15 cellular contexts compared by ENCODE assay signal in the genomic region with DNA sequence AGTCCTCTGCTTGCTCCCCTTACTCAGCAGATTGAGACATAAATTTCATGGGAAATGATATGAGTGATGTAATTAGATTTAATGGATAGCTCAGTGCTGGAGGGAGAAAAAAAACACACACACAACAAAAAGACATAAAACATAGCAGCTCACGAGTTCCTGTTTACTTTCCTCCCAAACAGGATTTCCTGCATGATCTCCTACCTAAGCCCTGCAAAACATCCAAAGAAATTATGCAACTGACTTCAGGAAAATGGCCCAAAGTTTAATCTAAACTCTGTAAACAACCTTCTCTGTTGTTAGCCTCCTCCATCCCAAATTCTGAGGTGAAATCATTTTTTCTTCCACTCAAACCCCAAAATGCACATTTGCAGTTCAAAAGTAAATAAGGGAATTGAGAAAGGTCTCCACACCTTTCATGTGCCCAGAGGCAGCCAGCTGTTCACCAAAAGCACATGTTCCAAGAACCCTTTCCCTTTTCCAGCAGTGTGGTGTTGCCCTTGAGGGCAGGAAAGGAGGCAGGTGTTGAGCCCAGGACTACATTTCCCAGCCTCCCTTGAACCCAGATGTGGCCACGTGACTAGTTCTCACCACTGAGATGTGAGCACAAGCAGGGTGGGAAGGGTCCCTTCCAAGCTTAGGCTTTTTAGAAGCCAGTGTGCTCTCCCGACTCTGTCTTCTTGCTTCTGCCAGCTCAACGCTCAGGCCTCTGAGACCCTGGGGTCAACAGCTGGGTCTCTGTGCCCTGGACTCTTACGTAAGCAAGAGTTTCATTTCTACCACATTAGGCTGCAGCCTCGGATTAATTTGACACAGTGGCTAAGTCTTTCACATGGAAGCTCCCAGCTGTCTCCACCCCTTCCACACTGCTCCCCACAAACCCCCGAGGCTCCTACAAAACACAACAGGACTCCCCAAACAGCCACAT.
DNase-seq lines count a peak whose midpoint lies in the region; ATAC-seq and TF ChIP-seq lines count a peak whose summit lies in the region.
"Had no signal": no experiment of that assay in that cellular context is flagged by ENCODE, and none has a peak within 500 bp of the region (broad histone marks: within the 10 kb centered on the region; RNA-seq: fewer than 3 reads in every experiment).

No MANE protein-coding gene starts in this region.

- H3K4me1 Mint-ChIP-seq in brain (peaks cover 34% of the 10 kb centered on the region), nephron (peaks cover 5% of the 10 kb centered on the region)
- H3K4me1 Mint-ChIP-seq: activated T-helper 17 cell treated with anti-CD3 and anti-CD28 coated beads, Interleukin-2, amount 50 U/mL, for 72 hours had no signal

- no peak overlapping the region for H3K4me3 ChIP-seq in Jurkat, Clone E6-1 (ENCODE audit: low read length)
- H3K4me3 ChIP-seq in hepatocyte = no peak overlapping the region
- H3K4me3 ChIP-seq: ascending aorta had no signal

- H3K27me3 Mint-ChIP-seq in brain (peaks cover 4% of the 10 kb centered on the region), nephron (ENCODE audit: low read depth) (peaks cover 5% of the 10 kb centered on the region)
- H3K27me3 Mint-ChIP-seq: activated T-helper 17 cell treated with anti-CD3 and anti-CD28 coated beads, Interleukin-2, amount 50 U/mL, for 72 hours had no signal

- H2AFZ ChIP-seq in hepatocyte = no peak overlapping the region

- H3K36me3 ChIP-seq in hepatocyte (replicated peaks; ENCODE audit: insufficient read depth, low read depth) = no peaks in the 10 kb centered on the region
- H3K36me3 ChIP-seq: ascending aorta had no signal

- no peaks in the 10 kb centered on the region for H3K79me2 ChIP-seq in hepatocyte

- H3K27ac ChIP-seq in hepatocyte = no peak overlapping the region
- H3K27ac ChIP-seq: ascending aorta had no signal

- ATAC-seq in esophagus mucosa (no peak), HG02885 (IDR thresholded peaks at IDR 0.05; ENCODE audit: poor library complexity, unreplicated experiment) (no peak)
- ATAC-seq: activated T-helper 17 cell treated with anti-CD3 and anti-CD28 coated beads, Interleukin-2, amount 50 U/mL, for 72 hours had no signal

- no peak for TF ChIP-seq CTCF in brain (conservative IDR thresholded peaks at IDR 0.05)
- no peak for TF ChIP-seq CTCF in nephron (IDR thresholded peaks at IDR 0.05; ENCODE audit: unreplicated experiment in 3 of 3)
- TF ChIP-seq CTCF in hepatocyte (IDR thresholded peaks at IDR 0.05; ENCODE audit: poor library complexity) = no peak

- no peak overlapping the region for H3K4me2 ChIP-seq in hepatocyte

- WGBS in hepatocyte (ENCODE audit: low lambda C conversion rate, missing lambda C conversion rate) = 74% methylated on average over 7 of the region's 7 CpGs

- peaks cover 0 to 6% (median 3%) of the 10 kb centered on the region in 5 experiments for H3K9me3 Mint-ChIP-seq in brain
- no peaks in the 10 kb centered on the region for H3K9me3 Mint-ChIP-seq in nephron
- H3K9me3 Mint-ChIP-seq: activated CD4-positive, alpha-beta memory T cell treated with anti-CD3 and anti-CD28 coated beads for 36 hours; activated T-helper 17 cell treated with anti-CD3 and anti-CD28 coated beads, Interleukin-2, amount 50 U/mL, for 72 hours had no signal

- no peaks in the 10 kb centered on the region for H3K4me1 ChIP-seq in hepatocyte (ENCODE audit: insufficient read depth)
- H3K4me1 ChIP-seq: ascending aorta had no signal

- H3K27ac Mint-ChIP-seq in brain (peak overlapping the region in 4 of 5 experiments; percentile 61 to 76 (median 68)), nephron (peak overlapping the region; percentile 43 to 80 (median 54))
- H3K27ac Mint-ChIP-seq: activated CD4-positive, alpha-beta memory T cell treated with anti-CD3 and anti-CD28 coated beads for 36 hours; activated T-helper 17 cell treated with anti-CD3 and anti-CD28 coated beads, Interleukin-2, amount 50 U/mL, for 72 hours had no signal

- no peaks in the 10 kb centered on the region for H3K9me3 ChIP-seq in hepatocyte (ENCODE audit: low read depth)
- H3K9me3 ChIP-seq: ascending aorta had no signal

- no peaks in the 10 kb centered on the region for H3K27me3 ChIP-seq in hepatocyte
- H3K27me3 ChIP-seq: ascending aorta had no signal

- H3K9me2 ChIP-seq in hepatocyte (replicated peaks; ENCODE audit: insufficient read depth) = no peaks in the 10 kb centered on the region

- no peak overlapping the region for H3K4me3 Mint-ChIP-seq in brain
- no peak overlapping the region for H3K4me3 Mint-ChIP-seq in nephron
- H3K4me3 Mint-ChIP-seq: activated CD4-positive, alpha-beta memory T cell treated with anti-CD3 and anti-CD28 coated beads for 36 hours; activated T-helper 17 cell treated with anti-CD3 and anti-CD28 coated beads, Interleukin-2, amount 50 U/mL, for 72 hours had no signal

- peaks cover 11% of the 10 kb centered on the region for H3K36me3 Mint-ChIP-seq in brain
- H3K36me3 Mint-ChIP-seq in nephron (ENCODE audit: low read depth) = peaks cover 17% of the 10 kb centered on the region
- H3K36me3 Mint-ChIP-seq: activated CD4-positive, alpha-beta memory T cell treated with anti-CD3 and anti-CD28 coated beads for 36 hours had no signal

- DNase-seq in NCI-H1105 treated with DMSO at 0.1 percent for 48 hours (lab: John Stamatoyannopoulos, UW) = peak; percentile 10
- no peak for DNase-seq in NCI-H1105 (lab: John Stamatoyannopoulos, UW)
- DNase-seq in Jurkat, Clone E6-1 (ENCODE audit: low read depth, low spot score) = peak; percentile 14
- no peak for DNase-seq in hepatocyte (ENCODE audit: low spot score)
- DNase-seq: ACHN; activated CD4-positive, alpha-beta memory T cell treated with anti-CD3 and anti-CD28 coated beads for 36 hours; cortex of kidney; Right ventricle myocardium superior; stimulated activated CD4-positive, alpha-beta T cell treated with anti-CD3 and anti-CD28 coated beads, Interleukin-12 subunit alpha, Interleukin-12 subunit beta, amount 100 ng/mL, for 4 hours had no signal

- no peaks in the 10 kb centered on the region for H4K20me1 ChIP-seq in hepatocyte (ENCODE audit: insufficient read depth, poor library complexity, severe bottlenecking)

Comparison
In these comparisons a context has a peak if more than half of its experiments do, and no peak if none do; other contexts are left out.
1. DNase-seq: peak in NCI-H1105 treated with DMSO at 0.1 percent for 48 hours (single experiment) and Jurkat, Clone E6-1 (single experiment); none in NCI-H1105 (single experiment) and hepatocyte (single experiment).